In the genomic region with DNA sequence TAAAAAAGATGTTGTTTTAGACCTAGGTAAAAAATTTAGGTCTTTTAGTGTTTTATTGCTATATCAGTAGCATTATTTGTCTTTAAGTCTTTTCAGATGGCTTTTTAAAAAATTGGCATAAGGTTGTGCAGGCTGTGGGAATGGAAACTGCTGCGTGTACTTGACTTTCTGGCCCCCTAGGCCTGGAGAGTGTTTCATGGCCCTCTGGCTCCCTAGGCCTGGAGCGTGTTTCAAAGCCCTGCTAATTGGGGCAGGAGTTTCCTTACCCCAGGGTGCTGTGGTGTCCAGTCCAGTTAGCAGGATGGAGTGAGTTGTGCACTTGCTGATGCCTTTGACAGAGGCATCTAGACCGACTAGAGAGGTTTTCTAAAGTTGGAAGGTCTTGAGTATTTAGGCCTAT, we compare ENCODE assay signal across 17 cellular contexts. TPM values are rescaled to one million over a fixed set of nuclear protein-coding genes. Genes with fewer than 3 reads are reported as not detected.
DNase-seq lines count a peak whose midpoint lies in the region; ATAC-seq and TF ChIP-seq lines count a peak whose summit lies in the region.
"Had no signal": no experiment of that assay in that cellular context is flagged by ENCODE, and none has a peak within 500 bp of the region (broad histone marks: within the 10 kb centered on the region; RNA-seq: fewer than 3 reads in every experiment).

No MANE protein-coding gene starts in this region.

- no peaks in the 10 kb centered on the region for H3K9me3 Mint-ChIP-seq in CD4-positive, CD25-positive, alpha-beta regulatory T cell
- H3K9me3 Mint-ChIP-seq in CD4-positive, alpha-beta memory T cell, result peaks cover 0 to 2% (median 0%) of the 10 kb centered on the region in 8 donors
- no peaks in the 10 kb centered on the region for H3K9me3 Mint-ChIP-seq in activated naive CD4-positive, alpha-beta T cell treated with anti-CD3 and anti-CD28 coated beads, Interleukin-2, amount 50 U/mL, for 72 hours
- H3K9me3 Mint-ChIP-seq in natural killer cell, result no peaks in the 10 kb centered on the region
- H3K9me3 Mint-ChIP-seq: IgD-negative memory B cell had no signal

- DNase-seq in CD4-positive, CD25-positive, alpha-beta regulatory T cell, result no peak
- DNase-seq in CD4-positive, alpha-beta memory T cell, result no peak
- DNase-seq in activated naive CD4-positive, alpha-beta T cell treated with anti-CD3 and anti-CD28 coated beads, Interleukin-2, amount 50 U/mL, for 72 hours (ENCODE audit: low spot score in 2 of 2), result no peak
- no peak for DNase-seq in natural killer cell
- no peak for DNase-seq in AG08396 (ENCODE audit: low spot score)
- no peak for DNase-seq in globus pallidus (ENCODE audit: low spot score)
- DNase-seq: activated CD4-positive, CD25-positive, alpha-beta regulatory T cell; DMS153; GOT3; NCI-H187; NK-92 treated with Interleukin-12 subunit alpha and Interleukin-12 subunit beta, amount 100 ng/mL, for 24 hours; nucleus accumbens; right cardiac atrium had no signal

- H3K36me3 ChIP-seq in CD4-positive, CD25-positive, alpha-beta regulatory T cell (ENCODE audit: control insufficient read depth, insufficient read depth, low read length), result peaks cover 88% of the 10 kb centered on the region
- H3K36me3 ChIP-seq in CD4-positive, alpha-beta memory T cell (ENCODE audit: insufficient read depth, low read length), result peaks cover 76% of the 10 kb centered on the region

- H3K36me3 Mint-ChIP-seq in CD4-positive, CD25-positive, alpha-beta regulatory T cell, result peaks cover 57% of the 10 kb centered on the region
- H3K36me3 Mint-ChIP-seq in CD4-positive, alpha-beta memory T cell, result peaks cover 47 to 81% of the 10 kb centered on the region in 2 donors
- H3K36me3 Mint-ChIP-seq in activated naive CD4-positive, alpha-beta T cell treated with anti-CD3 and anti-CD28 coated beads, Interleukin-2, amount 50 U/mL, for 72 hours, result peaks cover 6 to 16% of the 10 kb centered on the region in 2 donors
- H3K36me3 Mint-ChIP-seq in natural killer cell, result peaks cover 5% of the 10 kb centered on the region
- H3K36me3 Mint-ChIP-seq: IgD-negative memory B cell had no signal

- no peaks in the 10 kb centered on the region for H3K27me3 Mint-ChIP-seq in CD4-positive, CD25-positive, alpha-beta regulatory T cell
- H3K27me3 Mint-ChIP-seq in CD4-positive, alpha-beta memory T cell, result no peaks in the 10 kb centered on the region
- no peaks in the 10 kb centered on the region for H3K27me3 Mint-ChIP-seq in natural killer cell (ENCODE audit: low read depth in 2 of 2)
- H3K27me3 Mint-ChIP-seq: IgD-negative memory B cell had no signal

- no peaks in the 10 kb centered on the region for H3K9me3 ChIP-seq in CD4-positive, CD25-positive, alpha-beta regulatory T cell (ENCODE audit: control insufficient read depth in 2 of 2, low read length in 2 of 2)
- H3K9me3 ChIP-seq in CD4-positive, alpha-beta memory T cell (ENCODE audit: control insufficient read depth in 1 of 2, low read length in 2 of 2), result no peaks in the 10 kb centered on the region

- POLR2A ChIA-PET in CD4-positive, alpha-beta memory T cell (lab: Charles Lee; ENCODE audit: partially characterized antibody), result no interaction called here

- H3K4me1 ChIP-seq in CD4-positive, CD25-positive, alpha-beta regulatory T cell (ENCODE audit: control insufficient read depth, insufficient read depth, low read length, poor library complexity, severe bottlenecking), result peaks cover 10% of the 10 kb centered on the region
- peaks cover 32% of the 10 kb centered on the region for H3K4me1 ChIP-seq in CD4-positive, alpha-beta memory T cell (ENCODE audit: insufficient read depth, low read length)

- H3K27me3 ChIP-seq in CD4-positive, CD25-positive, alpha-beta regulatory T cell (ENCODE audit: control insufficient read depth, insufficient read depth, low read length), result no peaks in the 10 kb centered on the region
- H3K27me3 ChIP-seq in CD4-positive, alpha-beta memory T cell (ENCODE audit: insufficient read depth, low read length), result no peaks in the 10 kb centered on the region

- ATAC-seq in CD4-positive, CD25-positive, alpha-beta regulatory T cell (ENCODE audit: low read depth in 2 of 2), result no peak
- ATAC-seq in activated naive CD4-positive, alpha-beta T cell treated with anti-CD3 and anti-CD28 coated beads, Interleukin-2, amount 50 U/mL, for 72 hours, result no peak
- ATAC-seq in natural killer cell (no peak), HG02840 (IDR thresholded peaks at IDR 0.05; ENCODE audit: low FRiP score, unreplicated experiment) (no peak)

- peaks cover 26 to 61% (median 38%) of the 10 kb centered on the region in 4 donors for H3K4me1 Mint-ChIP-seq in CD4-positive, CD25-positive, alpha-beta regulatory T cell
- peaks cover 32 to 63% (median 52%) of the 10 kb centered on the region in 4 donors for H3K4me1 Mint-ChIP-seq in CD4-positive, alpha-beta memory T cell
- H3K4me1 Mint-ChIP-seq in natural killer cell, result peaks cover 33 to 49% of the 10 kb centered on the region in 2 donors

- H3K27ac Mint-ChIP-seq in CD4-positive, CD25-positive, alpha-beta regulatory T cell, result peak overlapping the region; percentile 56 to 79 (median 78)
- H3K27ac Mint-ChIP-seq in CD4-positive, alpha-beta memory T cell, result peak overlapping the region in 5 of 7 donors; percentile 43 to 77 (median 63)
- peak overlapping the region; percentile 81 to 92 for H3K27ac Mint-ChIP-seq in activated naive CD4-positive, alpha-beta T cell treated with anti-CD3 and anti-CD28 coated beads, Interleukin-2, amount 50 U/mL, for 72 hours
- peak overlapping the region; percentile 59 to 86 for H3K27ac Mint-ChIP-seq in natural killer cell

- no peak overlapping the region for H3K27ac ChIP-seq in CD4-positive, CD25-positive, alpha-beta regulatory T cell (ENCODE audit: insufficient read depth, low read length, poor library complexity, severe bottlenecking)
- H3K27ac ChIP-seq in CD4-positive, alpha-beta memory T cell (ENCODE audit: low read depth, low read length), result no peak overlapping the region

- intact Hi-C loops in CD4-positive, alpha-beta memory T cell (cut with micrococcal nuclease), result no loop called here
- intact Hi-C loops in natural killer cell (cut with micrococcal nuclease), result no loop called here

- TF ChIP-seq CTCF in natural killer cell (IDR thresholded peaks at IDR 0.05), result no peak

- H3K4me3 ChIP-seq in CD4-positive, CD25-positive, alpha-beta regulatory T cell (ENCODE audit: low read depth, low read length), result no peak overlapping the region
- H3K4me3 ChIP-seq in CD4-positive, alpha-beta memory T cell (ENCODE audit: low read length in 2 of 2), result no peak overlapping the region

- CTCF ChIA-PET in CD4-positive, alpha-beta memory T cell (lab: Charles Lee; ENCODE audit: partially characterized antibody), result interaction anchor here (1.0 to 1.2 kb wide), 5 partner anchors 27 to 102 kb away, joined by 3 to 4 read pairs (median 3); no protein-coding TSS in a partner anchor

- H3K4me3 Mint-ChIP-seq in CD4-positive, CD25-positive, alpha-beta regulatory T cell, result no peak overlapping the region
- H3K4me3 Mint-ChIP-seq in CD4-positive, alpha-beta memory T cell, result no peak overlapping the region
- H3K4me3 Mint-ChIP-seq in natural killer cell, result no peak overlapping the region

RNA-seq across cellular contexts. Expression of a gene that starts 23.8 kb away (rescaled TPM):
- 3.7 TPM for total RNA-seq in CD4-positive, CD25-positive, alpha-beta regulatory T cell
- polyA plus RNA-seq in CD4-positive, CD25-positive, alpha-beta regulatory T cell, result under 1 TPM in 2 of 4 donors, not detected in 2; 0.06 to 0.21 TPM
- total RNA-seq in CD4-positive, alpha-beta memory T cell, result 1 to 10 TPM; 2.3 to 2.6 TPM
- not detected for polyA plus RNA-seq in CD4-positive, alpha-beta memory T cell
- total RNA-seq in activated naive CD4-positive, alpha-beta T cell treated with anti-CD3 and anti-CD28 coated beads, Interleukin-2, amount 50 U/mL, for 72 hours, result 1 to 10 TPM; 1.4 to 2.9 TPM
- total RNA-seq in natural killer cell, result 10 to 100 TPM in 1 of 3 donors, 1 to 10 TPM in 2; 7.7 to 17.5 (median 9.0) TPM
- total RNA-seq: fibroblast of villous mesenchyme, RPMI7951 had no signal
- polyA plus RNA-seq: IgD-negative memory B cell had no signal

RNA-seq across cellular contexts. Expression of a gene that starts 33.8 kb away (rescaled TPM):
- 263 TPM for total RNA-seq in CD4-positive, CD25-positive, alpha-beta regulatory T cell
- 100 to 1,000 TPM; 161 to 221 (median 184) TPM for polyA plus RNA-seq in CD4-positive, CD25-positive, alpha-beta regulatory T cell
- total RNA-seq in CD4-positive, alpha-beta memory T cell, result 100 to 1,000 TPM; 197 to 199 TPM
- 100 to 1,000 TPM; 206 to 245 TPM for polyA plus RNA-seq in CD4-positive, alpha-beta memory T cell
- 100 to 1,000 TPM; 105 to 243 TPM for total RNA-seq in activated naive CD4-positive, alpha-beta T cell treated with anti-CD3 and anti-CD28 coated beads, Interleukin-2, amount 50 U/mL, for 72 hours
- total RNA-seq in natural killer cell, result 100 to 1,000 TPM; 272 to 300 (median 299) TPM

RNA-seq across cellular contexts. Expression of a gene that starts 35.4 kb away (rescaled TPM):
- 35.1 TPM for total RNA-seq in CD4-positive, CD25-positive, alpha-beta regulatory T cell
- 10 to 100 TPM in 3 of 4 donors, 1 to 10 TPM in 1; 9.7 to 15.0 (median 12.6) TPM for polyA plus RNA-seq in CD4-positive, CD25-positive, alpha-beta regulatory T cell
- total RNA-seq in CD4-positive, alpha-beta memory T cell, result 10 to 100 TPM; 45.1 to 50.4 TPM
- polyA plus RNA-seq in CD4-positive, alpha-beta memory T cell, result 10 to 100 TPM in 1 of 2 donors, 1 to 10 TPM in 1; 9.5 to 25.8 TPM
- 10 to 100 TPM; 24.6 to 28.0 TPM for total RNA-seq in activated naive CD4-positive, alpha-beta T cell treated with anti-CD3 and anti-CD28 coated beads, Interleukin-2, amount 50 U/mL, for 72 hours
- 10 to 100 TPM; 42.1 to 46.4 (median 42.3) TPM for total RNA-seq in natural killer cell
